ENCODE assay signal across 1 cellular context in the genomic region with DNA sequence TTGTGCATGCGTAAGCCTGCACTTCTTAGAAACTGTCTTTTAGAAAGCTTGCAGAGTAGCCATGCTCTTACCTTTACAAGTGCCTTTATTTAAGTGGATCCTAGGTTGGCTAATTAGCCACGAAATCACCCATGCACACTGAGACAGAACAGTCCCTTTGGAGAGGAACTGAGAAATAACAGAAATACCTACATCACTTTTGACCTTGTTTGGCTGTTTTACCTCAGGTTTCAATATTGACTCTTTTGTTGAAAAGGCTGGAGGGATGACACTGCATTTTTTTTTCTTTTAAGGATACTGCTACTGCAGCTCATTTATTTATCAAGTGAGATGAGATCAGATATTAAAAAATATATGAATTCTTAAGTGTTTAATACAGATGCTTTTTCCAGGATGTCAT.
TF ChIP-seq lines count a peak whose summit lies in the region.

No MANE protein-coding gene starts in this region.

TF ChIP-seq in WTC11, 78 proteins besides CTCF, POLR2A, EP300 and RAD21 (continued from another document):
- no peak for TF ChIP-seq AR (CRISPR knock-in tag; IDR thresholded peaks at IDR 0.05)
- no peak for TF ChIP-seq HMGXB4 (CRISPR knock-in tag; IDR thresholded peaks at IDR 0.05)
- no peak for TF ChIP-seq ZBTB21 (CRISPR knock-in tag; IDR thresholded peaks at IDR 0.05; ENCODE audit: borderline replicate concordance)
